16 cellular contexts compared by ENCODE assay signal in the genomic region with DNA sequence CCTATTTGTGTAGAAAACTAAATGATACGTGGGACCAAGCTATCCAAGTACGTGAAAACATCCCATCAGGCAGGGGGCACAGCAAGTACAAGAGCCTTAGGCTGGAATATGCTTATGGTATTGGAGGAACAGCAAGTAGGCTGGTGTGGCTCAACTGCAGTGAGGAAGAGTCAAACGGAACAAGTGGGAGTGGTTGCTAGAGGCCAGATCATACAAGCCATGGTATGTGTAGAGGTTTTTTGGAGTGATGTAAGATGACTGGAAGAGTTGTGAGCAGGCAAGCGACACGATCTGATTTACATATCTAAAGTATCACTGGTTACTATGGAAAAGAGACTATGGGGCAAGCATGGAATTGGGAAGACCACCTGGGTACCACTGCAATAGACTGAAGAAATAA. TPM values are rescaled to one million over a fixed set of nuclear protein-coding genes. Genes with fewer than 3 reads are reported as not detected.
DNase-seq lines count a peak whose midpoint lies in the region; ATAC-seq and TF ChIP-seq lines count a peak whose summit lies in the region.
"Had no signal": no experiment of that assay in that cellular context is flagged by ENCODE, and none has a peak within 500 bp of the region (broad histone marks: within the 10 kb centered on the region; RNA-seq: fewer than 3 reads in every experiment).

No MANE protein-coding gene starts in this region.

- H3K4me3 ChIP-seq in Karpas-422 (ENCODE audit: low read length) (no peak overlapping the region), HAP-1 (no peak overlapping the region)
- H3K4me3 ChIP-seq: SJCRH30 had no signal

- H3K27me3 ChIP-seq in Karpas-422 (ENCODE audit: low read length), result no peaks in the 10 kb centered on the region
- H3K27me3 ChIP-seq in HAP-1 (ENCODE audit: low read depth), result no peaks in the 10 kb centered on the region
- H3K27me3 ChIP-seq: SJCRH30 had no signal

- peaks cover 38% of the 10 kb centered on the region for H3K4me1 Mint-ChIP-seq in activated naive CD4-positive, alpha-beta T cell treated with anti-CD3 and anti-CD28 coated beads, Interleukin-2, amount 50 U/mL, for 24 hours
- peaks cover 35% of the 10 kb centered on the region for H3K4me1 Mint-ChIP-seq in activated CD8-positive, alpha-beta T cell treated with anti-CD3 and anti-CD28 coated beads for 36 hours (ENCODE audit: low read depth)
- no peaks in the 10 kb centered on the region for H3K4me1 Mint-ChIP-seq in nephron progenitor cell

- peaks cover 6% of the 10 kb centered on the region for H3K36me3 Mint-ChIP-seq in activated naive CD4-positive, alpha-beta T cell treated with anti-CD3 and anti-CD28 coated beads, Interleukin-2, amount 50 U/mL, for 24 hours
- peaks cover 30% of the 10 kb centered on the region for H3K36me3 Mint-ChIP-seq in activated CD8-positive, alpha-beta T cell treated with anti-CD3 and anti-CD28 coated beads for 36 hours (ENCODE audit: low read depth)
- H3K36me3 Mint-ChIP-seq in nephron progenitor cell (ENCODE audit: low read depth), result peaks cover 52% of the 10 kb centered on the region

- H3K9me3 ChIP-seq in Karpas-422 (ENCODE audit: low read length), result no peaks in the 10 kb centered on the region
- H3K9me3 ChIP-seq in HAP-1, result no peaks in the 10 kb centered on the region
- H3K9me3 ChIP-seq: SJCRH30 had no signal

- ATAC-seq in activated CD8-positive, alpha-beta T cell treated with anti-CD3 and anti-CD28 coated beads for 36 hours, result no peak
- ATAC-seq in HG02763 (IDR thresholded peaks at IDR 0.05; ENCODE audit: unreplicated experiment), result no peak

- no peaks in the 10 kb centered on the region for H3K27me3 Mint-ChIP-seq in activated naive CD4-positive, alpha-beta T cell treated with anti-CD3 and anti-CD28 coated beads, Interleukin-2, amount 50 U/mL, for 24 hours
- H3K27me3 Mint-ChIP-seq in activated CD8-positive, alpha-beta T cell treated with anti-CD3 and anti-CD28 coated beads for 36 hours, result no peaks in the 10 kb centered on the region
- no peaks in the 10 kb centered on the region for H3K27me3 Mint-ChIP-seq in nephron progenitor cell (ENCODE audit: low read depth, poor library complexity)

- peak overlapping the region; percentile 31 for H3K27ac Mint-ChIP-seq in activated naive CD4-positive, alpha-beta T cell treated with anti-CD3 and anti-CD28 coated beads, Interleukin-2, amount 50 U/mL, for 24 hours
- peak overlapping the region; percentile 36 for H3K27ac Mint-ChIP-seq in activated CD8-positive, alpha-beta T cell treated with anti-CD3 and anti-CD28 coated beads for 36 hours
- peak overlapping the region; percentile 3 for H3K27ac Mint-ChIP-seq in nephron progenitor cell

- 0 out of 2 replicates have a peak, but pooled peaks cover 5% of the 10 kb centered on the region for H4K20me1 ChIP-seq in Karpas-422 (ENCODE audit: insufficient read depth, low read depth, low read length)

- peaks cover 48% of the 10 kb centered on the region for H3K79me2 ChIP-seq in Karpas-422 (ENCODE audit: low read length)

- TF ChIP-seq CTCF in activated CD8-positive, alpha-beta T cell treated with anti-CD3 and anti-CD28 coated beads for 36 hours (IDR thresholded peaks at IDR 0.05), result no peak
- no peak for TF ChIP-seq CTCF in nephron progenitor cell (IDR thresholded peaks at IDR 0.05)

- no peak overlapping the region for H3K9ac ChIP-seq in Karpas-422 (ENCODE audit: low read length)

- peak overlapping the region; percentile 5 for H3K4me2 ChIP-seq in Karpas-422 (ENCODE audit: low read depth, low read length, poor library complexity, severe bottlenecking)

- CTCF ChIA-PET in activated CD8-positive, alpha-beta T cell treated with anti-CD3 and anti-CD28 coated beads for 36 hours (lab: Charles Lee), result interaction anchor here (1.0 to 1.9 kb wide), 3 partner anchors 9 to 54 kb away, joined by 3 to 7 read pairs (median 4); no protein-coding TSS in a partner anchor

- no peak overlapping the region for H3K4me3 Mint-ChIP-seq in activated naive CD4-positive, alpha-beta T cell treated with anti-CD3 and anti-CD28 coated beads, Interleukin-2, amount 50 U/mL, for 24 hours
- H3K4me3 Mint-ChIP-seq in activated CD8-positive, alpha-beta T cell treated with anti-CD3 and anti-CD28 coated beads for 36 hours, result no peak overlapping the region
- no peak overlapping the region for H3K4me3 Mint-ChIP-seq in nephron progenitor cell

- H3K4me1 ChIP-seq in Karpas-422 (ENCODE audit: low read length) (peaks cover 64% of the 10 kb centered on the region), HAP-1 (no peaks in the 10 kb centered on the region)
- H3K4me1 ChIP-seq: SJCRH30 had no signal

- peak overlapping the region; percentile 62; the same call in 1 of the 2 replicates for H3K27ac ChIP-seq in Karpas-422 (ENCODE audit: low read length)
- H3K27ac ChIP-seq: SJCRH30 had no signal

- no peak overlapping the region for H2AFZ ChIP-seq in Karpas-422 (ENCODE audit: low read length)

- in situ Hi-C loops in HAP-1 (cut with MboI; ENCODE audit: low sequenced_read_pairs), result no loop called here

- H3K9me2 ChIP-seq in Karpas-422 (replicated peaks; ENCODE audit: insufficient read depth, low read length), result no peaks in the 10 kb centered on the region

- DNase-seq in activated naive CD4-positive, alpha-beta T cell treated with anti-CD3 and anti-CD28 coated beads, Interleukin-2, amount 50 U/mL, for 16 hours, result no peak
- DNase-seq in Karpas-422, result no peak
- DNase-seq in activated CD8-positive, alpha-beta T cell treated with anti-CD3 and anti-CD28 coated beads for 36 hours, result no peak
- DNase-seq in nephron progenitor cell, result no peak
- DNase-seq in HAP-1 (ENCODE audit: low spot score in 2 of 2), result no peak
- DNase-seq in activated CD4-positive, alpha-beta T cell treated with anti-CD3 and anti-CD28 coated beads, Interleukin-2, amount 50 U/mL, for 4 hours, result no peak
- DNase-seq: ACHN, HCEC 1CT, MM.1S, NCI-H1417, NCI-H2029 treated with DMSO at 0.1 percent for 48 hours, NCI-H524, RPMI8226, SJCRH30 had no signal

- intact Hi-C loops in activated CD8-positive, alpha-beta T cell treated with anti-CD3 and anti-CD28 coated beads for 36 hours (cut with micrococcal nuclease), result no loop called here

- H3K9me3 Mint-ChIP-seq in activated naive CD4-positive, alpha-beta T cell treated with anti-CD3 and anti-CD28 coated beads, Interleukin-2, amount 50 U/mL, for 24 hours, result no peaks in the 10 kb centered on the region
- H3K9me3 Mint-ChIP-seq in activated CD8-positive, alpha-beta T cell treated with anti-CD3 and anti-CD28 coated beads for 36 hours, result no peaks in the 10 kb centered on the region
- H3K9me3 Mint-ChIP-seq in nephron progenitor cell, result no peaks in the 10 kb centered on the region

- POLR2A ChIA-PET in activated CD8-positive, alpha-beta T cell treated with anti-CD3 and anti-CD28 coated beads for 36 hours (lab: Charles Lee), result no interaction called here

- H3K36me3 ChIP-seq in Karpas-422 (ENCODE audit: insufficient read depth, low read length) (peaks cover 23% of the 10 kb centered on the region; the same call in 1 of the 2 replicates), HAP-1 (replicated peaks) (0 out of 2 replicates have a peak, but pooled peaks cover 7% of the 10 kb centered on the region)

RNA-seq across cellular contexts. Expression of a gene that starts 27.8 kb away (rescaled TPM):
- 24.4 and 57.3 TPM in 2 replicates for total RNA-seq in Karpas-422 (2014; rRNA removed; shearing (Covaris generic); ENCODE audit: low replicate concordance)
- 10 to 100 TPM; 61.5 to 62.1 TPM for total RNA-seq in activated CD8-positive, alpha-beta T cell treated with anti-CD3 and anti-CD28 coated beads for 36 hours
